ENCODE assay signal across 29 cellular contexts in genomic region chr4:47929682-47930201, GRCh38.
"Had no signal": no experiment of that assay in that cellular context is flagged by ENCODE, and none has a peak within 500 bp of the region (broad histone marks: within the 10 kb centered on the region; RNA-seq: fewer than 3 reads in every experiment).

No MANE protein-coding gene starts in this region.

- H3K4me3 Mint-ChIP-seq: activated CD4-positive, alpha-beta memory T cell treated with anti-CD3 and anti-CD28 coated beads for 36 hours; activated CD4-positive, alpha-beta T cell treated with anti-CD3 and anti-CD28 coated beads, Interleukin-2, amount 10 ng/mL, durations not matched to agents 7 days and 5 days; activated naive CD8-positive, alpha-beta T cell treated with anti-CD3 and anti-CD28 coated beads, Interleukin-2, amount 50 U/mL, for 24 hours; activated T-cell treated with anti-CD3 and anti-CD28 coated beads, Interleukin-2, amount 50 U/mL, for 4 hours; central memory CD8-positive, alpha-beta T cell had no signal

- H3K36me3 Mint-ChIP-seq: activated CD4-positive, alpha-beta memory T cell treated with anti-CD3 and anti-CD28 coated beads for 36 hours; activated naive CD4-positive, alpha-beta T cell treated with anti-CD3 and anti-CD28 coated beads, Interleukin-2, amount 50 U/mL, for 72 hours had no signal

- H3K27ac ChIP-seq: ascending aorta, body of pancreas, VCaP had no signal

- H3K27me3 ChIP-seq: ascending aorta, body of pancreas had no signal

- H3K9me3 Mint-ChIP-seq: activated CD4-positive, alpha-beta memory T cell treated with anti-CD3 and anti-CD28 coated beads for 36 hours; activated CD4-positive, alpha-beta T cell treated with anti-CD3 and anti-CD28 coated beads, Interleukin-2, amount 10 ng/mL, durations not matched to agents 7 days and 5 days; activated naive CD4-positive, alpha-beta T cell treated with anti-CD3 and anti-CD28 coated beads, Interleukin-2, amount 50 U/mL, for 72 hours; activated naive CD8-positive, alpha-beta T cell treated with anti-CD3 and anti-CD28 coated beads, Interleukin-2, amount 50 U/mL, for 24 hours; activated T-cell treated with anti-CD3 and anti-CD28 coated beads, Interleukin-2, amount 50 U/mL, for 4 hours; central memory CD8-positive, alpha-beta T cell had no signal

- DNase-seq: activated CD4-positive, alpha-beta memory T cell treated with anti-CD3 and anti-CD28 coated beads for 36 hours; activated CD4-positive, alpha-beta T cell treated with anti-CD3 and anti-CD28 coated beads, Interleukin-2, amount 10 ng/mL, durations not matched to agents 7 days and 5 days; activated CD4-positive, CD25-positive, alpha-beta regulatory T cell; activated CD8-positive, alpha-beta memory T cell treated with anti-CD3 and anti-CD28 coated beads for 24 hours; activated effector memory CD4-positive, alpha-beta T cell treated with anti-CD3 and anti-CD28 coated beads, Interleukin-2, amount 50 U/mL, for 16 hours; activated naive CD4-positive, alpha-beta T cell treated with Interleukin-2 at 50 U/mL for 16 hours; activated naive CD8-positive, alpha-beta T cell treated with anti-CD3 and anti-CD28 coated beads, Interleukin-2, amount 50 U/mL, for 24 hours; activated T-cell treated with anti-CD3 and anti-CD28 coated beads, Interleukin-2, amount 50 U/mL, for 4 hours; amniotic stem cell; body of pancreas; Karpas-422; MM.1S; NCI-H1092 treated with DMSO at 0.1 percent for 48 hours; NCI-H1417 treated with DMSO at 0.1 percent for 48 hours; NCI-H1694; NCI-H2029; NCI-H2107; NCI-H345; NCI-H510A; NCI-H526 treated with DMSO at 0.1 percent for 48 hours; NCI-H82; SIG-M5; T-helper 2 cell; T1000 had no signal

- H3K36me3 ChIP-seq: ascending aorta had no signal

- ATAC-seq: activated naive CD4-positive, alpha-beta T cell treated with anti-CD3 and anti-CD28 coated beads, Interleukin-2, amount 50 U/mL, for 72 hours; activated naive CD8-positive, alpha-beta T cell treated with anti-CD3 and anti-CD28 coated beads, Interleukin-2, amount 50 U/mL, for 24 hours; activated T-cell treated with anti-CD3 and anti-CD28 coated beads, Interleukin-2, amount 50 U/mL, for 4 hours; body of pancreas had no signal

- H3K9me3 ChIP-seq: ascending aorta, body of pancreas had no signal

- FAIRE-seq: bronchial epithelial cell had no signal

- H3K4me3 ChIP-seq: ascending aorta, body of pancreas had no signal

- H3K27ac Mint-ChIP-seq: activated CD4-positive, alpha-beta memory T cell treated with anti-CD3 and anti-CD28 coated beads for 36 hours; activated CD4-positive, alpha-beta T cell treated with anti-CD3 and anti-CD28 coated beads, Interleukin-2, amount 10 ng/mL, durations not matched to agents 7 days and 5 days; activated naive CD4-positive, alpha-beta T cell treated with anti-CD3 and anti-CD28 coated beads, Interleukin-2, amount 50 U/mL, for 72 hours; activated naive CD8-positive, alpha-beta T cell treated with anti-CD3 and anti-CD28 coated beads, Interleukin-2, amount 50 U/mL, for 24 hours had no signal
